ENCODE assay signal across 8 cellular contexts in the genomic region with DNA sequence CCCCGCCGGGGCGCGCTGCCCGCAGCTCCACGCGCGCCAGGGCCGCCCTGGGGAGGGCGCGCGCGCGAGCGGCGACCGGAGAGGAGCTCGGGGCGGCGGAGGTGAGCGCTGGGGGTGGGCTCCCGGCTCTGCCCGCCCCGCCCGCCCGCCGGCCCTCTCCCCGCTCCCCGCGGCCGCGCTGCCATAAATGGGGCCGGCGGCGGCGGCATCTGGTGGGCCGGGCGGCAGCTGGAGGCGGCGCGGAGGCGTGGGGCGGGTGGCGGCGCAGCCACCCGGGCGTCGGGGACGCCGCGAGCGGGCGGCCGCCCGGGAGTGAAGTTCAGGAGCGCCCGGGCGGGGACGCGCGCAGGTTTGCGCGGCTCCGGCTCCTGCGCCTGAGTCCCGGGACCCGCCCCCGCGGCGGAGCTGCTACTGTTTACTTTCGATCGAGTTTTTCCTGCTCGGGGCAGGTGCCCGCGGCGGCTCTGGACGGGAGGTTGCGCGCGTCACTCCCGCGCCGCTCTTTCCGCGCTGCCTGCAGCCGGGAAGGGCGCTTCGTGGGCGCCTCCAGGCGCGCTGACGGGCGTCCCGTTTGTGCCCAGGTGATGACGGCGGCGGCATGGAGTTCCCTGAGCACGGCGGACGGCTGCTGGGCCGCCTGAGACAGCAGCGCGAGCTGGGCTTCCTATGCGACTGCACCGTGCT. TPM values are rescaled to one million over a fixed set of nuclear protein-coding genes. Genes with fewer than 3 reads are reported as not detected.
A peak's percentile ranks its signal among the peaks of the same experiment; 100 is the strongest.
DNase-seq lines count a peak whose midpoint lies in the region; ATAC-seq and TF ChIP-seq lines count a peak whose summit lies in the region.

A gene (plus strand): TSS at position 502 of the 684 bp plus-strand sequence. CDS start 97 bp downstream, at position 599.

- peak within 1 kb of the TSS; percentile 96 for H3K27ac ChIP-seq in right atrium auricular region
- H3K27ac ChIP-seq in sigmoid colon = peak within 1 kb of the TSS; percentile 97 to 100 (median 98)

- DNase-seq in SIG-M5 treated with dmso at 0.1 percent for 504 hours (lab: John Stamatoyannopoulos, UW; ENCODE audit: unreplicated experiment) = peak; percentile 79
- no peak for DNase-seq in SIG-M5 (lab: John Stamatoyannopoulos, UW)
- peak; percentile 77 for DNase-seq in RPMI8226
- DNase-seq in activated naive CD4-positive, alpha-beta T cell treated with anti-CD3 and anti-CD28 coated beads, Interleukin-2, amount 50 U/mL, for 72 hours (ENCODE audit: low spot score in 2 of 2) = peak; percentile 67 to 75
- DNase-seq in right atrium auricular region (ENCODE audit: low spot score) = no peak
- peak; percentile 85 for DNase-seq in sigmoid colon
- no peak for DNase-seq in DMS153 (lab: John Stamatoyannopoulos, UW)

- no peak for TF ChIP-seq CTCF in right atrium auricular region (IDR thresholded peaks at IDR 0.05)
- no peak for TF ChIP-seq CTCF in sigmoid colon (IDR thresholded peaks at IDR 0.05)

- no peaks in the 10 kb centered on the region for H3K9me3 ChIP-seq in right atrium auricular region
- no peaks in the 10 kb centered on the region for H3K9me3 ChIP-seq in sigmoid colon

- no peak for TF ChIP-seq POLR2A in sigmoid colon (IDR thresholded peaks at IDR 0.05)

- H3K27me3 ChIP-seq in right atrium auricular region (no peaks in the 10 kb centered on the region), sigmoid colon (no peaks in the 10 kb centered on the region)

- intact Hi-C loops in sigmoid colon (cut with DNase I) = no loop called here

- H3K36me3 ChIP-seq in right atrium auricular region = no peaks in the 10 kb centered on the region
- H3K36me3 ChIP-seq in sigmoid colon = no peaks in the 10 kb centered on the region

- no peak for TF ChIP-seq EP300 in sigmoid colon (IDR thresholded peaks at IDR 0.05)

- H3K4me1 ChIP-seq in right atrium auricular region (peaks cover 0 to 72% of the 10 kb centered on the region in 2 donors), sigmoid colon (peaks cover 0 to 65% (median 50%) of the 10 kb centered on the region in 4 donors)

- 0% methylated on average over 105 of the region's 105 CpGs for WGBS in sigmoid colon, 2 donors

- H3K9me3 Mint-ChIP-seq in activated naive CD4-positive, alpha-beta T cell treated with anti-CD3 and anti-CD28 coated beads, Interleukin-2, amount 50 U/mL, for 72 hours = no peaks in the 10 kb centered on the region

- peak; percentile 38 for ATAC-seq in HG03280 (IDR thresholded peaks at IDR 0.05; ENCODE audit: unreplicated experiment)
- peak; percentile 62 to 67 for ATAC-seq in activated naive CD4-positive, alpha-beta T cell treated with anti-CD3 and anti-CD28 coated beads, Interleukin-2, amount 50 U/mL, for 72 hours

- H3K36me3 Mint-ChIP-seq in activated naive CD4-positive, alpha-beta T cell treated with anti-CD3 and anti-CD28 coated beads, Interleukin-2, amount 50 U/mL, for 72 hours = no peaks in the 10 kb centered on the region

- H3K27ac Mint-ChIP-seq in activated naive CD4-positive, alpha-beta T cell treated with anti-CD3 and anti-CD28 coated beads, Interleukin-2, amount 50 U/mL, for 72 hours = no peak within 1 kb of the TSS

- H3K4me3 ChIP-seq in right atrium auricular region = peak within 1 kb of the TSS; percentile 56 to 76
- H3K4me3 ChIP-seq in sigmoid colon = peak within 1 kb of the TSS; percentile 53 to 69 (median 64)

RNA-seq across cellular contexts. Expression of the gene that starts here (rescaled TPM):
- 1 to 10 TPM; 2.0 to 2.9 TPM for total RNA-seq in activated naive CD4-positive, alpha-beta T cell treated with anti-CD3 and anti-CD28 coated beads, Interleukin-2, amount 50 U/mL, for 72 hours
- 1 to 10 TPM; 8.5 to 9.0 TPM for total RNA-seq in right atrium auricular region
- total RNA-seq in sigmoid colon = 1 to 10 TPM; 1.5 to 5.3 (median 3.5) TPM
- 1 to 10 TPM; 4.2 to 5.5 (median 4.6) TPM for polyA plus RNA-seq in sigmoid colon

Comparison
In these comparisons a context has a peak if more than half of its experiments do, and no peak if none do; other contexts are left out.
1. DNase-seq: peak in SIG-M5 treated with dmso at 0.1 percent for 504 hours (single experiment), RPMI8226 (single experiment), activated naive CD4-positive, alpha-beta T cell treated with anti-CD3 and anti-CD28 coated beads, Interleukin-2, amount 50 U/mL, for 72 hours (2 of 2) and sigmoid colon (single experiment); none in SIG-M5 (single experiment), right atrium auricular region (single experiment) and DMS153 (single experiment).